Comparison of ENCODE assay signal across 17 cellular contexts in the genomic region with DNA sequence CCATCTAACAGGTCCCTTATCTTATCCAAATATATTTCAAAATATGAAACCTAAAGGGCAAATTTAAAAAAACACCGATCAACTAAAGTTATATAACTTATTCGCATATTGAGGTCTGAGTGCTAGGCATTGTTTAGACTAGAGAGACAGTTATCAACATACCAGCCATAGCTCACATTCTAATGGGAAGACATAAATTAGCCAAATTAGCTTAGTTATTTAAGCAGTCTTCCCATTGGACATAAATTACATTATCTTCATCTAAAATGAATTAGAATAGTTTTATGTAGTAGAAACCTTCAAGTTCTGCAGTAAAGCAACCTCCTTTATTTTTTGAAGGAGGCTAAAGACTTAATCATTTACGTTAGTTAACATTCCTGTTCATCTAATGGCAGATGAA. TPM values are rescaled to one million over a fixed set of nuclear protein-coding genes. Genes with fewer than 3 reads are reported as not detected.
A peak's percentile ranks its signal among the peaks of the same experiment; 100 is the strongest.
DNase-seq lines count a peak whose midpoint lies in the region; ATAC-seq, FAIRE-seq and TF ChIP-seq lines count a peak whose summit lies in the region.
"Had no signal": no experiment of that assay in that cellular context is flagged by ENCODE, and none has a peak within 500 bp of the region (broad histone marks: within the 10 kb centered on the region; RNA-seq: fewer than 3 reads in every experiment).

No MANE protein-coding gene starts in this region.

- ATAC-seq in Right ventricle myocardium superior (ENCODE audit: poor library complexity) = peak; percentile 24
- ATAC-seq in left cardiac atrium = no peak
- no peak for ATAC-seq in pancreas
- ATAC-seq: Panc1 had no signal

- H3K4me1 ChIP-seq in effector memory CD4-positive, alpha-beta T cell (ENCODE audit: control insufficient read depth, insufficient read depth, low read length, poor library complexity, severe bottlenecking) = peaks cover 15% of the 10 kb centered on the region
- peaks cover 6 to 12% (median 9%) of the 10 kb centered on the region in 3 donors for H3K4me1 ChIP-seq in pancreas

- 68 to 72% methylated on average over 3 of the region's 3 CpGs for WGBS in pancreas, 2 donors

- intact Hi-C loops in Right ventricle myocardium superior (cut with DNase I) = no loop called here
- intact Hi-C loops in left cardiac atrium (cut with DNase I) = no loop called here
- intact Hi-C loops in pancreas (cut with DNase I) = no loop called here

- DNase-seq in Right ventricle myocardium superior (no peak), left cardiac atrium (no peak), GM18507 (ENCODE audit: extremely low spot score, insufficient read length, low read depth) (no peak), pancreas (no peak), NOMO-1 (lab: John Stamatoyannopoulos, UW; ENCODE audit: unreplicated experiment in 2 of 2) (no peak)
- DNase-seq in effector memory CD4-positive, alpha-beta T cell = no peak
- DNase-seq in activated CD4-positive, alpha-beta T cell treated with anti-CD3 and anti-CD28 coated beads, Interleukin-2, amount 50 U/mL, for 48 hours = no peak
- no peak for DNase-seq in stimulated activated CD4-positive, alpha-beta T cell treated with anti-CD3 and anti-CD28 coated beads, Interleukin-4, amount 100 ng/mL, for 4 hours
- DNase-seq: GM23248, HFFc6, NCI-H1930, NCI-H2171, NCI-H446 treated with DMSO at 0.1 percent for 48 hours, NCI-H774, SHP77 treated with DMSO at 0.1 percent for 48 hours had no signal

- H3K4me3 ChIP-seq in effector memory CD4-positive, alpha-beta T cell (ENCODE audit: insufficient read depth, low read depth, low read length, poor library complexity, severe bottlenecking) = no peak overlapping the region
- H3K4me3 ChIP-seq in pancreas = no peak overlapping the region
- H3K4me3 ChIP-seq: GM23248 had no signal

- peaks cover 48% of the 10 kb centered on the region for H3K36me3 ChIP-seq in effector memory CD4-positive, alpha-beta T cell (ENCODE audit: control insufficient read depth, insufficient read depth, low read length)
- peaks cover 4 to 40% (median 20%) of the 10 kb centered on the region in 3 donors for H3K36me3 ChIP-seq in pancreas

- TF ChIP-seq CTCF in pancreas (IDR thresholded peaks at IDR 0.05) = no peak

- FAIRE-seq in GM18507 (lab: Jason Lieb, UNC) (peak; percentile 56), pancreas (lab: Jason Lieb, UNC) (peak; percentile 84)
- FAIRE-seq: GM12892 had no signal

- no peaks in the 10 kb centered on the region for H3K27me3 ChIP-seq in effector memory CD4-positive, alpha-beta T cell (replicated peaks; ENCODE audit: control insufficient read depth, insufficient read depth, low read length, poor library complexity, severe bottlenecking)
- no peaks in the 10 kb centered on the region for H3K27me3 ChIP-seq in pancreas

- H3K9me3 ChIP-seq in effector memory CD4-positive, alpha-beta T cell (ENCODE audit: control insufficient read depth, low read length) = no peaks in the 10 kb centered on the region
- H3K9me3 ChIP-seq in pancreas = no peaks in the 10 kb centered on the region

- peak overlapping the region; percentile 11 for H3K27ac ChIP-seq in effector memory CD4-positive, alpha-beta T cell (ENCODE audit: insufficient read depth, low read length, poor library complexity, severe bottlenecking)
- H3K27ac ChIP-seq in pancreas = no peak overlapping the region
- H3K27ac ChIP-seq: GM23248 had no signal

RNA-seq across cellular contexts. Expression of a gene that starts 17.4 kb away (rescaled TPM):
- 133 TPM for total RNA-seq in Right ventricle myocardium superior
- total RNA-seq in left cardiac atrium = 100 to 1,000 TPM; 124 to 133 TPM
- total RNA-seq in pancreas = 10 to 100 TPM; 24.0 to 48.3 (median 36.5) TPM
- 10 to 100 TPM; 17.2 to 24.6 TPM for polyA plus RNA-seq in pancreas
